Comparison of ENCODE assay signal across 7 cellular contexts in genomic region chr5:139669681-139670368, GRCh38. TPM values are rescaled to one million over a fixed set of nuclear protein-coding genes. Genes with fewer than 3 reads are reported as not detected.
DNase-seq lines count a peak whose midpoint lies in the region; ATAC-seq, FAIRE-seq and TF ChIP-seq lines count a peak whose summit lies in the region.

No MANE protein-coding gene starts in this region.

- H3K36me3 ChIP-seq in skeletal muscle satellite cell (ENCODE audit: insufficient read depth, low read length) = peaks cover 17% of the 10 kb centered on the region

- no peak for FAIRE-seq in D721Med (lab: Jason Lieb, UNC)

- ATAC-seq in GM18907 (IDR thresholded peaks at IDR 0.05; ENCODE audit: unreplicated experiment) (peak; percentile 31), HG02884 (IDR thresholded peaks at IDR 0.05; ENCODE audit: unreplicated experiment) (peak; percentile 25), T-helper 17 cell (peak; percentile 19), Right ventricle myocardium inferior (peak; percentile 22), foreskin keratinocyte (no peak)

- intact Hi-C loops in Right ventricle myocardium inferior (cut with DNase I) = loop anchor here (2.0 kb wide), 1 partner anchor 33 kb away; no protein-coding TSS in a partner anchor

- peak overlapping the region; percentile 81 for H3K4me3 Mint-ChIP-seq in T-helper 17 cell

- peak overlapping the region; percentile 78 for H3K9ac ChIP-seq in skeletal muscle satellite cell (ENCODE audit: low read depth, low read length)

- no peak overlapping the region for H3K27ac ChIP-seq in foreskin keratinocyte

- H3K36me3 Mint-ChIP-seq in T-helper 17 cell (ENCODE audit: low read depth) = peaks cover 2% of the 10 kb centered on the region

- H3K9me3 ChIP-seq in T-helper 17 cell (ENCODE audit: control insufficient read depth, low read length, poor library complexity, severe bottlenecking) = no peaks in the 10 kb centered on the region
- H3K9me3 ChIP-seq in skeletal muscle satellite cell (replicated peaks; ENCODE audit: low read length) = no peaks in the 10 kb centered on the region

- H3K27me3 Mint-ChIP-seq in T-helper 17 cell = no peaks in the 10 kb centered on the region

- TF ChIP-seq CTCF in D721Med (IDR thresholded peaks at IDR 0.05; ENCODE audit: insufficient read depth, missing control alignments) (no peak), foreskin keratinocyte (conservative IDR thresholded peaks at IDR 0.05) (no peak)

- DNase-seq in T-helper 17 cell (no peak), Right ventricle myocardium inferior (ENCODE audit: missing footprints) (no peak), D721Med (ENCODE audit: insufficient read length, low spot score) (no peak), foreskin keratinocyte (no peak)

- peaks cover 25% of the 10 kb centered on the region for H3K4me1 Mint-ChIP-seq in T-helper 17 cell

- H3K4me1 ChIP-seq in skeletal muscle satellite cell (ENCODE audit: control insufficient read depth, insufficient read depth, low read length) (peaks cover 89% of the 10 kb centered on the region), foreskin keratinocyte (peaks cover 8% of the 10 kb centered on the region)

- H3K27ac Mint-ChIP-seq in T-helper 17 cell = no peak overlapping the region

- H3K27me3 ChIP-seq in skeletal muscle satellite cell (ENCODE audit: control insufficient read depth, insufficient read depth, low read length) (no peaks in the 10 kb centered on the region), foreskin keratinocyte (no peaks in the 10 kb centered on the region)

- peak overlapping the region; percentile 89 for H3K4me2 ChIP-seq in skeletal muscle satellite cell (ENCODE audit: low read length)

- no peak overlapping the region for H3K4me3 ChIP-seq in skeletal muscle satellite cell (ENCODE audit: low read length)

RNA-seq across cellular contexts. Expression of gene CXXC5, which starts 21.7 kb away (rescaled TPM):
- total RNA-seq in T-helper 17 cell = 1 to 10 TPM; 3.2 to 4.3 TPM
- total RNA-seq in Right ventricle myocardium inferior = 74.1 TPM
- total RNA-seq in skeletal muscle satellite cell (2012; rRNA removed) = 101 and 157 TPM in 2 replicates
- 1.0 and 1.2 TPM in 2 replicates for total RNA-seq in foreskin keratinocyte
- 0.84 and 0.94 TPM in 2 replicates for polyA plus RNA-seq in foreskin keratinocyte

Comparison
In these comparisons a context has a peak if more than half of its experiments do, and no peak if none do; other contexts are left out.
1. RNA of gene CXXC5, which starts 21.7 kb away (total RNA-seq): 74.1 TPM in Right ventricle myocardium inferior (single experiment); 3.2 to 4.3 TPM in T-helper 17 cell and 1.0 to 1.2 TPM in foreskin keratinocyte; every median in the first group is over 10 times any median in the second.